In the genomic region with DNA sequence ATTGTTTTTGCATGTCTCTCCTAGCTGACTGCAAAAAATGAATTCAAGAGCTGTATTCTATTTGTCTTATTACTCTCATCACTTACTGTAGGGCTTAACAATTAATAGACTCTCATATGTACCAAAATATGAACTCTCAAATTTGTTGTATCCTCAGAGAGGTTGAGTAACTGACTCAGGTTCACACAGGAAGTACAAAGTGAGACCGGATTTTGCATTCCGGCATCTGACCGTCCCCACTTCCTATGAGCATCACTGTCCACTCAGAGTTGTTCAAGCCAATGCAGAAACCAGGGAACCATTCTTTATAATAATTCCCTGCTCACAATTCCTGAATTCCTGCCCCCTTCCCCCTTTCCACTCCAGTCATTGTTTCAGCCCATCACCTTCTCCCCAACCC, we compare ENCODE assay signal across 13 cellular contexts.
DNase-seq lines count a peak whose midpoint lies in the region; ATAC-seq and TF ChIP-seq lines count a peak whose summit lies in the region.
"Had no signal": no experiment of that assay in that cellular context is flagged by ENCODE, and none has a peak within 500 bp of the region (broad histone marks: within the 10 kb centered on the region; RNA-seq: fewer than 3 reads in every experiment).

No MANE protein-coding gene starts in this region.

- no peaks in the 10 kb centered on the region for H3K9me3 Mint-ChIP-seq in activated naive CD4-positive, alpha-beta T cell treated with anti-CD3 and anti-CD28 coated beads for 36 hours
- no peaks in the 10 kb centered on the region for H3K9me3 Mint-ChIP-seq in activated naive CD8-positive, alpha-beta T cell treated with anti-CD3 and anti-CD28 coated beads, Interleukin-2, amount 50 U/mL, for 24 hours
- H3K9me3 Mint-ChIP-seq in stimulated activated naive B cell treated with anti-CD40 and anti-IgM and Interleukin-4, amounts not matched to agents 10 μg/mL and 1 μg/mL and 100 μg/mL, for 72 hours: peaks cover 3 to 4% of the 10 kb centered on the region in 2 donors

- POLR2A ChIA-PET in OCI-LY7 (lab: Charles Lee): interaction anchor here (0.7 to 4.3 kb wide), 6 partner anchors 9 to 32 kb away, joined by 3 to 33 read pairs (median 12); no protein-coding TSS in a partner anchor

- H3K4me3 Mint-ChIP-seq in activated naive CD4-positive, alpha-beta T cell treated with anti-CD3 and anti-CD28 coated beads for 36 hours: peak overlapping the region; percentile 59
- H3K4me3 Mint-ChIP-seq in activated naive CD8-positive, alpha-beta T cell treated with anti-CD3 and anti-CD28 coated beads, Interleukin-2, amount 50 U/mL, for 24 hours: peak overlapping the region; percentile 73
- peak overlapping the region in 1 of 2 donors; percentile 15 for H3K4me3 Mint-ChIP-seq in stimulated activated naive B cell treated with anti-CD40 and anti-IgM and Interleukin-4, amounts not matched to agents 10 μg/mL and 1 μg/mL and 100 μg/mL, for 72 hours

- CTCF ChIA-PET in activated naive CD4-positive, alpha-beta T cell treated with anti-CD3 and anti-CD28 coated beads for 36 hours (lab: Charles Lee): interaction anchor here (0.8 to 4.6 kb wide), 7 partner anchors 14 to 204 kb away, joined by 3 to 26 read pairs (median 3); no protein-coding TSS in a partner anchor
- CTCF ChIA-PET in OCI-LY7 (lab: Charles Lee; ENCODE audit: unreplicated experiment): interaction anchor here (1.2 kb wide), 2 partner anchors 15 to 26 kb away, joined by 3 read pairs; no protein-coding TSS in a partner anchor

- peak overlapping the region; percentile 20 for H3K27ac ChIP-seq in OCI-LY7 (ENCODE audit: low read depth, low read length, poor library complexity, severe bottlenecking)
- H3K27ac ChIP-seq: psoas muscle had no signal

- peak overlapping the region; percentile 91; the same call in 1 of the 2 replicates for H2AFZ ChIP-seq in OCI-LY7 (ENCODE audit: low read length)

- intact Hi-C loops in activated naive CD4-positive, alpha-beta T cell treated with anti-CD3 and anti-CD28 coated beads for 36 hours (cut with micrococcal nuclease): loop anchor here (1.0 kb wide), 4 partner anchors 13 to 203 kb away; a partner anchor contains a TSS
- intact Hi-C loops in OCI-LY7 (cut with micrococcal nuclease; ENCODE audit: unreplicated experiment): loop anchor here (5.0 kb wide), 1 partner anchor 111 kb away; no protein-coding TSS in a partner anchor

- TF ChIP-seq CTCF in OCI-LY7 (conservative IDR thresholded peaks at IDR 0.05; ENCODE audit: low read length): no peak

- H3K9me3 ChIP-seq in OCI-LY7 (ENCODE audit: low read length): no peaks in the 10 kb centered on the region
- H3K9me3 ChIP-seq: psoas muscle had no signal

- H3K79me2 ChIP-seq in OCI-LY7 (ENCODE audit: insufficient read depth, low read depth, low read length): no peaks in the 10 kb centered on the region

- H3K4me1 Mint-ChIP-seq in activated naive CD4-positive, alpha-beta T cell treated with anti-CD3 and anti-CD28 coated beads for 36 hours (ENCODE audit: low read depth): peaks cover 85% of the 10 kb centered on the region
- peaks cover 84% of the 10 kb centered on the region for H3K4me1 Mint-ChIP-seq in activated naive CD8-positive, alpha-beta T cell treated with anti-CD3 and anti-CD28 coated beads, Interleukin-2, amount 50 U/mL, for 24 hours
- peaks cover 52 to 74% of the 10 kb centered on the region in 2 donors for H3K4me1 Mint-ChIP-seq in stimulated activated naive B cell treated with anti-CD40 and anti-IgM and Interleukin-4, amounts not matched to agents 10 μg/mL and 1 μg/mL and 100 μg/mL, for 72 hours

- peaks cover 61% of the 10 kb centered on the region for H3K4me1 ChIP-seq in OCI-LY7 (ENCODE audit: insufficient read depth, low read length, poor library complexity, severe bottlenecking)
- H3K4me1 ChIP-seq: psoas muscle had no signal

- H3K27me3 Mint-ChIP-seq in activated naive CD4-positive, alpha-beta T cell treated with anti-CD3 and anti-CD28 coated beads for 36 hours (ENCODE audit: low read depth): no peaks in the 10 kb centered on the region
- no peaks in the 10 kb centered on the region for H3K27me3 Mint-ChIP-seq in activated naive CD8-positive, alpha-beta T cell treated with anti-CD3 and anti-CD28 coated beads, Interleukin-2, amount 50 U/mL, for 24 hours
- H3K27me3 Mint-ChIP-seq in stimulated activated naive B cell treated with anti-CD40 and anti-IgM and Interleukin-4, amounts not matched to agents 10 μg/mL and 1 μg/mL and 100 μg/mL, for 72 hours: no peaks in the 10 kb centered on the region

- DNase-seq in activated naive CD4-positive, alpha-beta T cell treated with anti-CD3 and anti-CD28 coated beads for 36 hours: peak; percentile 62
- no peak for DNase-seq in activated naive CD4-positive, alpha-beta T cell treated with anti-CD3 and anti-CD28 coated beads, Interleukin-2, amount 50 U/mL, for 16 hours
- DNase-seq in OCI-LY7 (ENCODE audit: low spot score) (no peak), NCI-H2196 (lab: John Stamatoyannopoulos, UW; ENCODE audit: unreplicated experiment) (no peak), DMS53 (lab: John Stamatoyannopoulos, UW) (no peak)
- DNase-seq in activated naive CD8-positive, alpha-beta T cell treated with anti-CD3 and anti-CD28 coated beads, Interleukin-2, amount 50 U/mL, for 24 hours: no peak
- no peak for DNase-seq in stimulated activated naive B cell treated with anti-CD40 and anti-IgM and Interleukin-4, amounts not matched to agents 10 μg/mL and 1 μg/mL and 100 μg/mL, for 72 hours
- DNase-seq: cerebellar nuclear complex, KG1, psoas muscle, SIG-M5, T-helper 9 cell had no signal

- peak overlapping the region; percentile 92 for H3K27ac Mint-ChIP-seq in activated naive CD4-positive, alpha-beta T cell treated with anti-CD3 and anti-CD28 coated beads for 36 hours
- peak overlapping the region; percentile 92 for H3K27ac Mint-ChIP-seq in activated naive CD8-positive, alpha-beta T cell treated with anti-CD3 and anti-CD28 coated beads, Interleukin-2, amount 50 U/mL, for 24 hours
- H3K27ac Mint-ChIP-seq in stimulated activated naive B cell treated with anti-CD40 and anti-IgM and Interleukin-4, amounts not matched to agents 10 μg/mL and 1 μg/mL and 100 μg/mL, for 72 hours: peak overlapping the region; percentile 31

- peak overlapping the region; percentile 42 for H3K4me2 ChIP-seq in OCI-LY7 (ENCODE audit: low read length)

- no peaks in the 10 kb centered on the region for H3K9me2 ChIP-seq in OCI-LY7 (ENCODE audit: insufficient read depth, low read length)

- H3K4me3 ChIP-seq in OCI-LY7 (ENCODE audit: low read depth, low read length, poor library complexity, severe bottlenecking): peak overlapping the region; percentile 9
- H3K4me3 ChIP-seq: psoas muscle had no signal

- peaks cover 22% of the 10 kb centered on the region for H3K36me3 Mint-ChIP-seq in activated naive CD4-positive, alpha-beta T cell treated with anti-CD3 and anti-CD28 coated beads for 36 hours (ENCODE audit: low read depth)
- H3K36me3 Mint-ChIP-seq in activated naive CD8-positive, alpha-beta T cell treated with anti-CD3 and anti-CD28 coated beads, Interleukin-2, amount 50 U/mL, for 24 hours (ENCODE audit: low read depth): peaks cover 5% of the 10 kb centered on the region
- H3K36me3 Mint-ChIP-seq in stimulated activated naive B cell treated with anti-CD40 and anti-IgM and Interleukin-4, amounts not matched to agents 10 μg/mL and 1 μg/mL and 100 μg/mL, for 72 hours: peaks cover 30% of the 10 kb centered on the region in 2 donors

- H3K36me3 ChIP-seq in OCI-LY7 (ENCODE audit: insufficient read depth, low read length): no peaks in the 10 kb centered on the region

- no peaks in the 10 kb centered on the region for H4K20me1 ChIP-seq in OCI-LY7 (ENCODE audit: insufficient read depth, low read length)

- BruUV-seq in OCI-LY7 (replicated peaks; lab: Mats Ljungman, UMichigan): no TSS peak

- ATAC-seq in activated naive CD8-positive, alpha-beta T cell treated with anti-CD3 and anti-CD28 coated beads, Interleukin-2, amount 50 U/mL, for 24 hours: no peak
- ATAC-seq in stimulated activated naive B cell treated with anti-CD40 and anti-IgM and Interleukin-4, amounts not matched to agents 10 μg/mL and 1 μg/mL and 100 μg/mL, for 72 hours (replicated peaks): no peak
- no peak for ATAC-seq in HG02981 (IDR thresholded peaks at IDR 0.05; ENCODE audit: unreplicated experiment)
- ATAC-seq: psoas muscle had no signal

Comparison
In these comparisons a context has a peak if more than half of its experiments do, and no peak if none do; other contexts are left out.
1. H3K27ac Mint-ChIP-seq: peak in every context shown above with its lines; median percentile 92 in activated naive CD4-positive, alpha-beta T cell treated with anti-CD3 and anti-CD28 coated beads for 36 hours; 92 in activated naive CD8-positive, alpha-beta T cell treated with anti-CD3 and anti-CD28 coated beads, Interleukin-2, amount 50 U/mL, for 24 hours; 31 in stimulated activated naive B cell treated with anti-CD40 and anti-IgM and Interleukin-4, amounts not matched to agents 10 μg/mL and 1 μg/mL and 100 μg/mL, for 72 hours.